ENCODE assay signal across 1 cellular context in the genomic region with DNA sequence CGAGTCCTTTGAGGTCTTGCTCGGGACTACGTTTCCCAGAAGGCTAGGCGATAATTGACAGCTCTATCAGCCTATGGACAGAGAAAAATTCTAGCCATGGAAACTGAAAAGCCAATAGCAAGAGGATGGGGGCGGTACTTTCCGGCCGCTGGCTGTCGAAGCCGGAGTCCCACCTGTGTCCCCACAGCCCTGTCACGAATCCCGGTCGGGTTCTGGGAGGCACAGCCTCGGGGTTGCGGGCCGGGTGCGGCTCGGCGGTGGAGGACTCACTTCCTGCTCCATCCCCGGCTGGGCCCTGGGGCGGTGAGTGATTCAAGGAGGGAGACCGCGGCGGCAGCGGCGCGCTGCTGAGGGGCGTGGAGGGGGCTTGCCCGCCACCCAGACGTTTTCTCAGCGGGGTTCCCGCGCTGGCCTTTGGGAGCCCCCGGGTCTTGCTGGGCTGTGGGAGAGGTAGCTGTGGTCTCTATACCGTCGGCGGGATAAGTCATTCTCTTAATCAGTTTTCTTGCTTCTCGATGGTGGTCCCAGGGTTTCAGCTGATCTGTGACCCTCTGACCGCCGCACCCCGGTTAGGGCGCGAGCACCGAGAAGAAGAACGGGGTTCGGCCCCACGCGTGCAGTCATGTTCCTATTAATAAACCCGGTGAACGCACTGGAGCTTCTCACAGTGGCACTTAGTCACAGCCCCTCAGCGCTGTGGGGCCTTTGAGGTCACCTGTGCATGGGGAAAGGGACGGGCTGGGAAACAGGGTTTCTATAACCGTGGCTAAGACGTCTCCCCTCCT.
A peak's percentile ranks its signal among the peaks of the same experiment; 100 is the strongest.
TF ChIP-seq lines count a peak whose summit lies in the region.

A gene (plus strand): TSS at position 176 of the 785 bp plus-strand sequence. CDS start 2,377 bp downstream, outside the sequence.

TF ChIP-seq in H1, 55 proteins besides CTCF, POLR2A, EP300 and RAD21:
- TF ChIP-seq CREB1 (IDR thresholded peaks at IDR 0.05) (0 out of 2 replicates have a peak, but pooled peaks have one; percentile 34), SP4 (IDR thresholded peaks at IDR 0.05; ENCODE audit: low read length) (peak; percentile 60; the same call in 1 of the 2 replicates), SP1 (IDR thresholded peaks at IDR 0.05; ENCODE audit: low read depth, low read length) (peak; percentile 99), HDAC2 (IDR thresholded peaks at IDR 0.05; ENCODE audit: borderline replicate concordance in 1 of 2, low read depth in 2 of 2, low read length in 2 of 2) (0 out of 4 replicates have a peak, but pooled peaks of 1 of the 2 experiments have one; percentile 42), CHD2 (IDR thresholded peaks at IDR 0.05; ENCODE audit: low read length) (peak; percentile 93), CBX8 (IDR thresholded peaks at IDR 0.05; ENCODE audit: borderline replicate concordance, low read depth, low read length) (no peak), RBBP5 (IDR thresholded peaks at IDR 0.05; ENCODE audit: borderline replicate concordance, low read depth, low read length) (0 out of 2 replicates have a peak, but pooled peaks have one; percentile 36), TCF12 (IDR thresholded peaks at IDR 0.05; ENCODE audit: low read depth, low read length) (peak; percentile 17; the same call in 1 of the 2 replicates), FOSL1 (IDR thresholded peaks at IDR 0.05; ENCODE audit: insufficient read depth, low read depth, low read length) (no peak), SIN3A (conservative IDR thresholded peaks at IDR 0.05 in 1 of 2, IDR thresholded peaks at IDR 0.05 in 1 of 2; ENCODE audit: low read depth in 1 of 2, low read length in 2 of 2) (peak in 1 of 2 experiments; percentile 56; a peak in 1 of 4 replicates), TAF7 (optimal IDR thresholded peaks at IDR 0.05; ENCODE audit: borderline replicate concordance, low read depth, low read length) (peak; percentile 26), BCL11A (IDR thresholded peaks at IDR 0.05; ENCODE audit: low read depth in 2 of 2, low read length in 2 of 2) (no peak), SRF (IDR thresholded peaks at IDR 0.05; ENCODE audit: low read depth, low read length) (0 out of 2 replicates have a peak, but pooled peaks have one; percentile 4), KDM4A (IDR thresholded peaks at IDR 0.05; ENCODE audit: low read depth, low read length, severe bottlenecking) (peak; percentile 92), SP2 (IDR thresholded peaks at IDR 0.05; ENCODE audit: low read length) (peak; percentile 88), SIX5 (IDR thresholded peaks at IDR 0.05; ENCODE audit: low read depth, low read length) (peak; percentile 89), ASH2L (IDR thresholded peaks at IDR 0.05; ENCODE audit: low read length) (peak; percentile 73)
- TF ChIP-seq, protein P1, sequence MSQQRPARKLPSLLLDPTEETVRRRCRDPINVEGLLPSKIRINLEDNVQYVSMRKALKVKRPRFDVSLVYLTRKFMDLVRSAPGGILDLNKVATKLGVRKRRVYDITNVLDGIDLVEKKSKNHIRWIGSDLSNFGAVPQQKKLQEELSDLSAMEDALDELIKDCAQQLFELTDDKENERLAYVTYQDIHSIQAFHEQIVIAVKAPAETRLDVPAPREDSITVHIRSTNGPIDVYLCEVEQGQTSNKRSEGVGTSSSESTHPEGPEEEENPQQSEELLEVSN (IDR thresholded peaks at IDR 0.05) = no peak
- TF ChIP-seq, protein P2, sequence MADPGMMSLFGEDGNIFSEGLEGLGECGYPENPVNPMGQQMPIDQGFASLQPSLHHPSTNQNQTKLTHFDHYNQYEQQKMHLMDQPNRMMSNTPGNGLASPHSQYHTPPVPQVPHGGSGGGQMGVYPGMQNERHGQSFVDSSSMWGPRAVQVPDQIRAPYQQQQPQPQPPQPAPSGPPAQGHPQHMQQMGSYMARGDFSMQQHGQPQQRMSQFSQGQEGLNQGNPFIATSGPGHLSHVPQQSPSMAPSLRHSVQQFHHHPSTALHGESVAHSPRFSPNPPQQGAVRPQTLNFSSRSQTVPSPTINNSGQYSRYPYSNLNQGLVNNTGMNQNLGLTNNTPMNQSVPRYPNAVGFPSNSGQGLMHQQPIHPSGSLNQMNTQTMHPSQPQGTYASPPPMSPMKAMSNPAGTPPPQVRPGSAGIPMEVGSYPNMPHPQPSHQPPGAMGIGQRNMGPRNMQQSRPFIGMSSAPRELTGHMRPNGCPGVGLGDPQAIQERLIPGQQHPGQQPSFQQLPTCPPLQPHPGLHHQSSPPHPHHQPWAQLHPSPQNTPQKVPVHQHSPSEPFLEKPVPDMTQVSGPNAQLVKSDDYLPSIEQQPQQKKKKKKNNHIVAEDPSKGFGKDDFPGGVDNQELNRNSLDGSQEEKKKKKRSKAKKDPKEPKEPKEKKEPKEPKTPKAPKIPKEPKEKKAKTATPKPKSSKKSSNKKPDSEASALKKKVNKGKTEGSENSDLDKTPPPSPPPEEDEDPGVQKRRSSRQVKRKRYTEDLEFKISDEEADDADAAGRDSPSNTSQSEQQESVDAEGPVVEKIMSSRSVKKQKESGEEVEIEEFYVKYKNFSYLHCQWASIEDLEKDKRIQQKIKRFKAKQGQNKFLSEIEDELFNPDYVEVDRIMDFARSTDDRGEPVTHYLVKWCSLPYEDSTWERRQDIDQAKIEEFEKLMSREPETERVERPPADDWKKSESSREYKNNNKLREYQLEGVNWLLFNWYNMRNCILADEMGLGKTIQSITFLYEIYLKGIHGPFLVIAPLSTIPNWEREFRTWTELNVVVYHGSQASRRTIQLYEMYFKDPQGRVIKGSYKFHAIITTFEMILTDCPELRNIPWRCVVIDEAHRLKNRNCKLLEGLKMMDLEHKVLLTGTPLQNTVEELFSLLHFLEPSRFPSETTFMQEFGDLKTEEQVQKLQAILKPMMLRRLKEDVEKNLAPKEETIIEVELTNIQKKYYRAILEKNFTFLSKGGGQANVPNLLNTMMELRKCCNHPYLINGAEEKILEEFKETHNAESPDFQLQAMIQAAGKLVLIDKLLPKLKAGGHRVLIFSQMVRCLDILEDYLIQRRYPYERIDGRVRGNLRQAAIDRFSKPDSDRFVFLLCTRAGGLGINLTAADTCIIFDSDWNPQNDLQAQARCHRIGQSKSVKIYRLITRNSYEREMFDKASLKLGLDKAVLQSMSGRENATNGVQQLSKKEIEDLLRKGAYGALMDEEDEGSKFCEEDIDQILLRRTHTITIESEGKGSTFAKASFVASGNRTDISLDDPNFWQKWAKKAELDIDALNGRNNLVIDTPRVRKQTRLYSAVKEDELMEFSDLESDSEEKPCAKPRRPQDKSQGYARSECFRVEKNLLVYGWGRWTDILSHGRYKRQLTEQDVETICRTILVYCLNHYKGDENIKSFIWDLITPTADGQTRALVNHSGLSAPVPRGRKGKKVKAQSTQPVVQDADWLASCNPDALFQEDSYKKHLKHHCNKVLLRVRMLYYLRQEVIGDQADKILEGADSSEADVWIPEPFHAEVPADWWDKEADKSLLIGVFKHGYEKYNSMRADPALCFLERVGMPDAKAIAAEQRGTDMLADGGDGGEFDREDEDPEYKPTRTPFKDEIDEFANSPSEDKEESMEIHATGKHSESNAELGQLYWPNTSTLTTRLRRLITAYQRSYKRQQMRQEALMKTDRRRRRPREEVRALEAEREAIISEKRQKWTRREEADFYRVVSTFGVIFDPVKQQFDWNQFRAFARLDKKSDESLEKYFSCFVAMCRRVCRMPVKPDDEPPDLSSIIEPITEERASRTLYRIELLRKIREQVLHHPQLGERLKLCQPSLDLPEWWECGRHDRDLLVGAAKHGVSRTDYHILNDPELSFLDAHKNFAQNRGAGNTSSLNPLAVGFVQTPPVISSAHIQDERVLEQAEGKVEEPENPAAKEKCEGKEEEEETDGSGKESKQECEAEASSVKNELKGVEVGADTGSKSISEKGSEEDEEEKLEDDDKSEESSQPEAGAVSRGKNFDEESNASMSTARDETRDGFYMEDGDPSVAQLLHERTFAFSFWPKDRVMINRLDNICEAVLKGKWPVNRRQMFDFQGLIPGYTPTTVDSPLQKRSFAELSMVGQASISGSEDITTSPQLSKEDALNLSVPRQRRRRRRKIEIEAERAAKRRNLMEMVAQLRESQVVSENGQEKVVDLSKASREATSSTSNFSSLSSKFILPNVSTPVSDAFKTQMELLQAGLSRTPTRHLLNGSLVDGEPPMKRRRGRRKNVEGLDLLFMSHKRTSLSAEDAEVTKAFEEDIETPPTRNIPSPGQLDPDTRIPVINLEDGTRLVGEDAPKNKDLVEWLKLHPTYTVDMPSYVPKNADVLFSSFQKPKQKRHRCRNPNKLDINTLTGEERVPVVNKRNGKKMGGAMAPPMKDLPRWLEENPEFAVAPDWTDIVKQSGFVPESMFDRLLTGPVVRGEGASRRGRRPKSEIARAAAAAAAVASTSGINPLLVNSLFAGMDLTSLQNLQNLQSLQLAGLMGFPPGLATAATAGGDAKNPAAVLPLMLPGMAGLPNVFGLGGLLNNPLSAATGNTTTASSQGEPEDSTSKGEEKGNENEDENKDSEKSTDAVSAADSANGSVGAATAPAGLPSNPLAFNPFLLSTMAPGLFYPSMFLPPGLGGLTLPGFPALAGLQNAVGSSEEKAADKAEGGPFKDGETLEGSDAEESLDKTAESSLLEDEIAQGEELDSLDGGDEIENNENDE (IDR thresholded peaks at IDR 0.05; ENCODE audit: insufficient replicate concordance, low read length) = no peak
TF ChIP-seq in H1: peak in this region for 14.
